Comparison of ENCODE assay signal across 20 cellular contexts in genomic region chrX:72393836-72394517, GRCh38.
"Had no signal": no experiment of that assay in that cellular context is flagged by ENCODE, and none has a peak within 500 bp of the region (broad histone marks: within the 10 kb centered on the region; RNA-seq: fewer than 3 reads in every experiment).

No MANE protein-coding gene starts in this region.

- H3K27ac Mint-ChIP-seq: activated B cell treated with CpG ODN at 0.5 μM for 24 hours; activated CD4-positive, alpha-beta T cell treated with anti-CD3 and anti-CD28 coated beads for 36 hours; activated naive CD8-positive, alpha-beta T cell treated with anti-CD3 and anti-CD28 coated beads, Interleukin-2, amount 10 ng/mL, durations not matched to agents 7 days and 5 days; effector memory CD8-positive, alpha-beta T cell; nephron progenitor cell; stimulated activated memory B cell treated with anti-CD40 and anti-IgM and Interleukin-4, amounts not matched to agents 10 μg/mL and 1 μg/mL and 100 μg/mL, for 72 hours; type B pancreatic cell had no signal

- H3K9me3 Mint-ChIP-seq: activated B cell treated with CpG ODN at 0.5 μM for 24 hours; activated naive CD8-positive, alpha-beta T cell treated with anti-CD3 and anti-CD28 coated beads, Interleukin-2, amount 10 ng/mL, durations not matched to agents 7 days and 5 days; activated T-cell treated with anti-CD3 and anti-CD28 coated beads, Interleukin-2, amount 50 U/mL, for 4 hours; effector memory CD8-positive, alpha-beta T cell; stimulated activated memory B cell treated with anti-CD40 and anti-IgM and Interleukin-4, amounts not matched to agents 10 μg/mL and 1 μg/mL and 100 μg/mL, for 72 hours; type B pancreatic cell had no signal

- H3K36me3 ChIP-seq: esophagus muscularis mucosa, gastroesophageal sphincter, stomach, vagina had no signal

- H3K4me1 Mint-ChIP-seq: activated B cell treated with CpG ODN at 0.5 μM for 24 hours; activated CD4-positive, alpha-beta T cell treated with anti-CD3 and anti-CD28 coated beads for 36 hours; activated naive CD8-positive, alpha-beta T cell treated with anti-CD3 and anti-CD28 coated beads, Interleukin-2, amount 10 ng/mL, durations not matched to agents 7 days and 5 days; stimulated activated memory B cell treated with anti-CD40 and anti-IgM and Interleukin-4, amounts not matched to agents 10 μg/mL and 1 μg/mL and 100 μg/mL, for 72 hours had no signal

- H3K4me3 Mint-ChIP-seq: activated B cell treated with CpG ODN at 0.5 μM for 24 hours; activated CD4-positive, alpha-beta T cell treated with anti-CD3 and anti-CD28 coated beads for 36 hours; activated naive CD8-positive, alpha-beta T cell treated with anti-CD3 and anti-CD28 coated beads, Interleukin-2, amount 10 ng/mL, durations not matched to agents 7 days and 5 days; activated T-cell treated with anti-CD3 and anti-CD28 coated beads, Interleukin-2, amount 50 U/mL, for 4 hours; effector memory CD8-positive, alpha-beta T cell; stimulated activated memory B cell treated with anti-CD40 and anti-IgM and Interleukin-4, amounts not matched to agents 10 μg/mL and 1 μg/mL and 100 μg/mL, for 72 hours; type B pancreatic cell had no signal

- ATAC-seq: activated CD4-positive, alpha-beta T cell treated with anti-CD3 and anti-CD28 coated beads for 36 hours; activated T-cell treated with anti-CD3 and anti-CD28 coated beads, Interleukin-2, amount 50 U/mL, for 4 hours; effector memory CD8-positive, alpha-beta T cell; stimulated activated memory B cell treated with anti-CD40 and anti-IgM and Interleukin-4, amounts not matched to agents 10 μg/mL and 1 μg/mL and 100 μg/mL, for 72 hours had no signal

- H3K9me3 ChIP-seq: esophagus muscularis mucosa, gastroesophageal sphincter, stomach, vagina had no signal

- H3K27me3 Mint-ChIP-seq: activated B cell treated with CpG ODN at 0.5 μM for 24 hours; activated CD4-positive, alpha-beta T cell treated with anti-CD3 and anti-CD28 coated beads for 36 hours; activated naive CD8-positive, alpha-beta T cell treated with anti-CD3 and anti-CD28 coated beads, Interleukin-2, amount 10 ng/mL, durations not matched to agents 7 days and 5 days; effector memory CD8-positive, alpha-beta T cell; stimulated activated memory B cell treated with anti-CD40 and anti-IgM and Interleukin-4, amounts not matched to agents 10 μg/mL and 1 μg/mL and 100 μg/mL, for 72 hours; type B pancreatic cell had no signal

- H3K4me1 ChIP-seq: vagina had no signal

- DNase-seq: activated B cell treated with CpG ODN at 0.5 μM for 24 hours; activated CD4-positive, alpha-beta T cell treated with anti-CD3 and anti-CD28 coated beads for 36 hours; activated CD4-positive, alpha-beta T cell treated with anti-CD3 and anti-CD28 coated beads, Interleukin-2, amount 50 U/mL, for 48 hours; activated CD8-positive, alpha-beta memory T cell treated with anti-CD3 and anti-CD28 coated beads, Interleukin-2, amount 50 U/mL, for 48 hours; activated naive CD4-positive, alpha-beta T cell treated with Interleukin-2 at 50 U/mL for 16 hours; activated naive CD8-positive, alpha-beta T cell treated with anti-CD3 and anti-CD28 coated beads, Interleukin-2, amount 10 ng/mL, durations not matched to agents 7 days and 5 days; activated T-cell treated with anti-CD3 and anti-CD28 coated beads, Interleukin-2, amount 50 U/mL, for 4 hours; central memory CD4-positive, alpha-beta T cell; effector memory CD8-positive, alpha-beta T cell; mammary epithelial cell; small intestine; stimulated activated CD4-positive, alpha-beta T cell treated with anti-CD3 and anti-CD28 coated beads, Interleukin-15, amount 100 ng/mL, for 24 hours; stomach; T1000 had no signal

- H3K4me3 ChIP-seq: esophagus muscularis mucosa, gastroesophageal sphincter, stomach, vagina had no signal

- H3K27ac ChIP-seq: esophagus muscularis mucosa, gastroesophageal sphincter, stomach, vagina had no signal

- H3K27me3 ChIP-seq: esophagus muscularis mucosa, gastroesophageal sphincter, stomach, vagina had no signal

- H3K36me3 Mint-ChIP-seq: activated naive CD8-positive, alpha-beta T cell treated with anti-CD3 and anti-CD28 coated beads, Interleukin-2, amount 10 ng/mL, durations not matched to agents 7 days and 5 days; type B pancreatic cell had no signal
